21 cellular contexts compared by ENCODE assay signal in genomic region chr5:172593721-172594120, GRCh38.
"Had no signal": no experiment of that assay in that cellular context is flagged by ENCODE, and none has a peak within 500 bp of the region (broad histone marks: within the 10 kb centered on the region; RNA-seq: fewer than 3 reads in every experiment).

No MANE protein-coding gene starts in this region.

- ATAC-seq: activated CD4-positive, CD25-positive, alpha-beta regulatory T cell treated with anti-CD3 and anti-CD28 coated beads, Interleukin-2, amount 50 U/mL, for 24 hours; activated CD8-positive, alpha-beta T cell treated with anti-CD3 and anti-CD28 coated beads for 36 hours; activated naive CD4-positive, alpha-beta T cell treated with anti-CD3 and anti-CD28 coated beads, Interleukin-2, amount 50 U/mL, for 72 hours; activated T-cell treated with anti-CD3 and anti-CD28 coated beads, Interleukin-2, amount 50 U/mL, for 4 hours; activated T-helper 17 cell treated with anti-CD3 and anti-CD28 coated beads, Interleukin-2, amount 50 U/mL, for 72 hours; gastroesophageal sphincter; T-helper 17 cell had no signal

- DNase-seq: activated B cell treated with CpG ODN at 0.5 μM for 24 hours; activated CD4-positive, alpha-beta T cell treated with anti-CD3 and anti-CD28 coated beads for 48 hours; activated CD4-positive, alpha-beta T cell treated with anti-CD3 and anti-CD28 coated beads, Interleukin-2, amount 50 U/mL, for 1 hour; activated CD4-positive, alpha-beta T cell treated with anti-CD3 and anti-CD28 coated beads, Interleukin-2, amount 50 U/mL, for 48 hours; activated CD8-positive, alpha-beta memory T cell treated with anti-CD3 and anti-CD28 coated beads for 24 hours; activated CD8-positive, alpha-beta T cell treated with anti-CD3 and anti-CD28 coated beads for 36 hours; activated gamma-delta T cell; activated naive CD4-positive, alpha-beta T cell; activated naive CD8-positive, alpha-beta T cell treated with anti-CD3 and anti-CD28 coated beads, Interleukin-2, amount 10 ng/mL, durations not matched to agents 7 days and 5 days; activated T-cell treated with anti-CD3 and anti-CD28 coated beads, Interleukin-2, amount 50 U/mL, for 4 hours; effector memory CD4-positive, alpha-beta T cell; esophagus squamous epithelium; foreskin melanocyte; T-helper 1 cell; T-helper 17 cell; T1000; WERI-Rb-1 had no signal
